ENCODE assay signal across 29 cellular contexts in the genomic region with DNA sequence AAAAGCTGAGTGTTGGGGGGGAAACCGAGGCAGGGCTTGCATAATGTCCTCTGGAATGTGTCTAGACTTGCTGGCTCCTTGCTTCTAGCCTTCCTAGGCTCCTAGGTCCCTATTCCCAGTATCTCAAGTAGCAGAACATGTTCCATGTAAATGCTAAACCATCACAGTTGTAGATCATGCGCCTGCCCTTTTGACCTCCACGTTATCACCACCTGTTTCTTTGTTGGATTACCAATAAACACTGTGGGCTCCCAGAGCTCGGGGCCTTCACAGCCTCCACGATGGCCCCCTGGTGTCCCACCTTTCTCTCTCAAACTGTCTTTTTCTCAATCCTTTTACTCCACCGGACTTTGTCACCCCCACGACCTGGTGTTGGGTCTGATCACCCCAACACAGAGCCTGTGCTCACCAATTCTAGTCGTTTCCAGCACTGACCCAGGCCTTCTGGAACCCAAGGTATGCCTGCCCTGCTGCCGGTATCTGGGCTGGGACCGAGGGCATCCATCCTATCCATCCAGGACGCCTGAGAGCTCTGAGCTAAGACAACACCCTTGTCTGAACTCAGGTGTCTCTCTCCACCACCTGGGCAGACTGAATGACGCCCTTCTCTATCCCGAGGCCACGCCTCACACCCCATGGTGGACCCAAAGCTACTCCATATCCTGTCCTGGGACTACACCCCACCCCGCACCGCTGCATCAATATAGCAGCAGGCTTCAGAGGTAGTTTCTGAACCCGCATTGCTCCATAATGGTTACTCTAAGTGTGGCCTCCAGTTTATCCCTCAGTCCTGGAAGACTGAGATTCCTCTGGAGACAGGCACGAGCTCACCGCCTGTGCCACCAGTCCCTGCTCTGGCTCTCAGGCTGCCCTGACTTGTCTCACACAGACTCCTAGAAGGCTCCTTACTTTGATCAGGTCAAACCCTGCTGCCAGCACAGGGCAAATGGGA. TPM values are rescaled to one million over a fixed set of nuclear protein-coding genes. Genes with fewer than 3 reads are reported as not detected.
DNase-seq lines count a peak whose midpoint lies in the region; ATAC-seq, FAIRE-seq and TF ChIP-seq lines count a peak whose summit lies in the region.
"Had no signal": no experiment of that assay in that cellular context is flagged by ENCODE, and none has a peak within 500 bp of the region (broad histone marks: within the 10 kb centered on the region; RNA-seq: fewer than 3 reads in every experiment).

No MANE protein-coding gene starts in this region.

- H3K4me3 ChIP-seq in DND-41 (ENCODE audit: low read depth in 1 of 2, low read length in 2 of 2), result no peak overlapping the region
- no peak overlapping the region for H3K4me3 ChIP-seq in HepG2 (replicated peaks in 1 of 3; ENCODE audit: insufficient read depth in 1 of 3, low read depth in 2 of 3, low read length in 3 of 3)
- H3K4me3 ChIP-seq: ascending aorta, esophagus muscularis mucosa, heart right ventricle, PC-9, smooth muscle cell had no signal

- no TSS peak for BruUV-seq in HepG2 (replicated peaks; lab: Mats Ljungman, UMichigan)

- peak; percentile 5; the same call in 1 of the 3 replicates for ATAC-seq in DND-41 (ENCODE audit: insufficient read depth, low read depth)
- peak; percentile 53 for ATAC-seq in HepG2
- no peak for ATAC-seq in HG03196 (IDR thresholded peaks at IDR 0.05; ENCODE audit: unreplicated experiment)
- ATAC-seq: activated CD4-positive, CD25-positive, alpha-beta regulatory T cell treated with anti-CD3 and anti-CD28 coated beads, Interleukin-2, amount 50 U/mL, for 24 hours; T-cell had no signal

- H3K27ac ChIP-seq in DND-41 (ENCODE audit: low read length) (no peak overlapping the region), HepG2 (ENCODE audit: extremely low read length, insufficient read depth, low read length) (no peak overlapping the region)
- H3K27ac ChIP-seq: ascending aorta, esophagus muscularis mucosa, heart right ventricle, PC-9 had no signal

- FAIRE-seq in HepG2 (lab: Jason Lieb, UNC), result no peak

- H3K4me1 Mint-ChIP-seq in CD14-positive monocyte, result no peaks in the 10 kb centered on the region
- peaks cover 5% of the 10 kb centered on the region for H3K4me1 Mint-ChIP-seq in progenitor cell of endocrine pancreas (ENCODE audit: low read depth)
- H3K4me1 Mint-ChIP-seq: activated CD4-positive, alpha-beta memory T cell treated with anti-CD3 and anti-CD28 coated beads, Interleukin-2, amount 10 ng/mL, durations not matched to agents 7 days and 5 days; activated naive CD8-positive, alpha-beta T cell treated with anti-CD3 and anti-CD28 coated beads for 36 hours; CD4-positive, CD25-positive, alpha-beta regulatory T cell; T-cell had no signal

- POLR2A ChIA-PET in HepG2 (lab: Yijun Ruan, JAX), result interaction anchor here (0.8 to 2.1 kb wide), 2 partner anchors 64 to 83 kb away, joined by 3 to 4 read pairs; no protein-coding TSS in a partner anchor

- H4K20me1 ChIP-seq in DND-41 (ENCODE audit: insufficient read depth, low read length) (0 out of 2 replicates have a peak, but pooled peaks cover 10% of the 10 kb centered on the region), HepG2 (ENCODE audit: insufficient read depth, low read length) (no peaks in the 10 kb centered on the region)

- H3K9ac ChIP-seq in DND-41 (ENCODE audit: low read depth, low read length) (no peak overlapping the region), HepG2 (ENCODE audit: insufficient read depth, low read depth, low read length) (no peak overlapping the region)

- TF ChIP-seq EP300 in HepG2 (IDR thresholded peaks at IDR 0.05; ENCODE audit: low read depth in 2 of 2, low read length in 2 of 2) (no peak), HepG2 (CRISPR knock-in tag; IDR thresholded peaks at IDR 0.05; ENCODE audit: borderline replicate concordance) (no peak)

- H3K27me3 ChIP-seq in DND-41 (ENCODE audit: insufficient read depth, low read length, poor library complexity), result no peaks in the 10 kb centered on the region
- H3K27me3 ChIP-seq in HepG2 (ENCODE audit: control insufficient read depth in 1 of 2, insufficient read depth in 2 of 2, low read length in 2 of 2), result no peaks in the 10 kb centered on the region
- H3K27me3 ChIP-seq: ascending aorta, esophagus muscularis mucosa, heart right ventricle had no signal

- H3K9me3 ChIP-seq in DND-41 (ENCODE audit: insufficient read depth, low read length, severe bottlenecking), result no peaks in the 10 kb centered on the region
- no peaks in the 10 kb centered on the region for H3K9me3 ChIP-seq in HepG2 (ENCODE audit: low read length)
- H3K9me3 ChIP-seq: ascending aorta, esophagus muscularis mucosa, heart right ventricle had no signal

- H3K4me1 ChIP-seq in DND-41 (ENCODE audit: insufficient read depth, low read length), result peaks cover 2% of the 10 kb centered on the region; the same call in 1 of the 2 replicates
- 0 out of 2 replicates have a peak, but pooled peaks cover 9% of the 10 kb centered on the region for H3K4me1 ChIP-seq in HepG2 (ENCODE audit: insufficient read depth, low read length)
- H3K4me1 ChIP-seq: ascending aorta had no signal

- H3K36me3 ChIP-seq in DND-41 (ENCODE audit: insufficient read depth, low read length), result peaks cover 25% of the 10 kb centered on the region
- H3K36me3 ChIP-seq in HepG2 (replicated peaks in 1 of 2; ENCODE audit: control insufficient read depth in 1 of 2, insufficient read depth in 2 of 2, low read length in 2 of 2), result peaks cover 4 to 21% of the 10 kb centered on the region in 2 experiments; a peak in 4 of 5 replicates

- in situ Hi-C loops in HepG2 (cut with HindIII; ENCODE audit: extremely low pct_ligation_motif_present, low pct_unique_long_range_greater_than_20kb), result no loop called here

- intact Hi-C loops in CD14-positive monocyte (cut with micrococcal nuclease), result no loop called here
- intact Hi-C loops in HepG2 (cut with micrococcal nuclease; ENCODE audit: unreplicated experiment), result no loop called here
- intact Hi-C loops in posterior vena cava (cut with DNase I), result no loop called here

- H3K4me3 Mint-ChIP-seq in CD14-positive monocyte, result no peak overlapping the region
- no peak overlapping the region for H3K4me3 Mint-ChIP-seq in progenitor cell of endocrine pancreas (ENCODE audit: low read depth)
- H3K4me3 Mint-ChIP-seq: activated CD4-positive, alpha-beta memory T cell treated with anti-CD3 and anti-CD28 coated beads, Interleukin-2, amount 10 ng/mL, durations not matched to agents 7 days and 5 days; activated naive CD8-positive, alpha-beta T cell treated with anti-CD3 and anti-CD28 coated beads for 36 hours; CD4-positive, CD25-positive, alpha-beta regulatory T cell; HFFc6; T-cell had no signal

- TF ChIP-seq POLR2A in HepG2 (IDR thresholded peaks at IDR 0.05; ENCODE audit: insufficient read depth in 1 of 2, low read depth in 2 of 2, low read length in 2 of 2), result no peak

- peaks cover 28 to 42% of the 10 kb centered on the region in 2 donors for H3K36me3 Mint-ChIP-seq in CD14-positive monocyte
- H3K36me3 Mint-ChIP-seq in progenitor cell of endocrine pancreas (ENCODE audit: insufficient read depth), result peaks cover 1% of the 10 kb centered on the region
- H3K36me3 Mint-ChIP-seq: activated naive CD8-positive, alpha-beta T cell treated with anti-CD3 and anti-CD28 coated beads for 36 hours had no signal

- no peak for DNase-seq in CD14-positive monocyte (ENCODE audit: low spot score)
- no peak for DNase-seq in DND-41
- DNase-seq in HepG2 (ENCODE audit: low spot score), result no peak
- no peak for DNase-seq in progenitor cell of endocrine pancreas (ENCODE audit: low spot score, unreplicated experiment)
- no peak for DNase-seq in posterior vena cava (ENCODE audit: low spot score)
- no peak for DNase-seq in NCI-H187 treated with DMSO at 0.1 percent for 48 hours (lab: John Stamatoyannopoulos, UW)
- DNase-seq: activated CD4-positive, alpha-beta memory T cell treated with anti-CD3 and anti-CD28 coated beads, Interleukin-2, amount 10 ng/mL, durations not matched to agents 7 days and 5 days; activated effector memory CD4-positive, alpha-beta T cell treated with anti-CD3 and anti-CD28 coated beads, Interleukin-2, amount 50 U/mL, for 16 hours; activated naive CD8-positive, alpha-beta T cell treated with anti-CD3 and anti-CD28 coated beads for 36 hours; activated T-cell treated with anti-CD3 and anti-CD28 coated beads, Interleukin-2, amount 50 U/mL, for 1 hour; CD4-positive, CD25-positive, alpha-beta regulatory T cell; foreskin melanocyte; heart right ventricle; HFFc6; NCI-H1436; NCI-H510A treated with DMSO at 0.1 percent for 48 hours; occipital lobe; PC-9; SIG-M5; stimulated activated CD4-positive, alpha-beta T cell treated with anti-CD3 and anti-CD28 coated beads, Interleukin-2, amount 100 ng/mL, for 24 hours; T-cell had no signal

- H3K9me3 Mint-ChIP-seq in CD14-positive monocyte, result peaks cover 0 to 3% (median 0%) of the 10 kb centered on the region in 7 donors
- H3K9me3 Mint-ChIP-seq in progenitor cell of endocrine pancreas (ENCODE audit: low read depth), result no peaks in the 10 kb centered on the region
- H3K9me3 Mint-ChIP-seq: activated CD4-positive, alpha-beta memory T cell treated with anti-CD3 and anti-CD28 coated beads, Interleukin-2, amount 10 ng/mL, durations not matched to agents 7 days and 5 days; activated naive CD8-positive, alpha-beta T cell treated with anti-CD3 and anti-CD28 coated beads for 36 hours; CD4-positive, CD25-positive, alpha-beta regulatory T cell; HFFc6; T-cell had no signal

- H3K27me3 Mint-ChIP-seq in CD14-positive monocyte (ENCODE audit: low read depth in 3 of 3) (peaks cover 0 to 9% (median under 1%) of the 10 kb centered on the region in 3 donors), progenitor cell of endocrine pancreas (peaks cover 2% of the 10 kb centered on the region)
- H3K27me3 Mint-ChIP-seq: activated naive CD8-positive, alpha-beta T cell treated with anti-CD3 and anti-CD28 coated beads for 36 hours; T-cell had no signal

- no peak overlapping the region for H3K4me2 ChIP-seq in DND-41 (ENCODE audit: insufficient read depth, low read length)
- no peak overlapping the region for H3K4me2 ChIP-seq in HepG2 (ENCODE audit: low read depth, low read length)
- H3K4me2 ChIP-seq: PC-9, smooth muscle cell had no signal

- H3K27ac Mint-ChIP-seq in CD14-positive monocyte (peak overlapping the region in 4 of 7 donors; percentile 6 to 74 (median 31)), progenitor cell of endocrine pancreas (peak overlapping the region; percentile 69)
- H3K27ac Mint-ChIP-seq: activated CD4-positive, alpha-beta memory T cell treated with anti-CD3 and anti-CD28 coated beads, Interleukin-2, amount 10 ng/mL, durations not matched to agents 7 days and 5 days; activated naive CD8-positive, alpha-beta T cell treated with anti-CD3 and anti-CD28 coated beads for 36 hours; HFFc6; T-cell had no signal

- H3K79me2 ChIP-seq in DND-41 (ENCODE audit: insufficient read depth, low read length) (no peaks in the 10 kb centered on the region), HepG2 (ENCODE audit: insufficient read depth, low read length) (no peaks in the 10 kb centered on the region)

- WGBS in HepG2 (ENCODE audit: low lambda C conversion rate), result 76% methylated on average over 19 of the region's 19 CpGs

- CTCF ChIA-PET in HepG2 (lab: Yijun Ruan, JAX; ENCODE audit: low intra/inter-chr PET ratio, low total read pairs), result no interaction called here

- TF ChIP-seq CTCF in CD14-positive monocyte (IDR thresholded peaks at IDR 0.05), result no peak
- no peak for TF ChIP-seq CTCF in DND-41 (IDR thresholded peaks at IDR 0.05; ENCODE audit: borderline replicate concordance, extremely low read depth, low read length, poor library complexity, severe bottlenecking)
- TF ChIP-seq CTCF in HepG2 (CRISPR knock-in tag; IDR thresholded peaks at IDR 0.05), result no peak
- TF ChIP-seq CTCF in progenitor cell of endocrine pancreas (IDR thresholded peaks at IDR 0.05; ENCODE audit: unreplicated experiment), result no peak

- TF ChIP-seq RAD21 in HepG2 (CRISPR knock-in tag; IDR thresholded peaks at IDR 0.05), result no peak

- H2AFZ ChIP-seq in DND-41 (ENCODE audit: low read depth, low read length), result no peak overlapping the region
- no peak overlapping the region for H2AFZ ChIP-seq in HepG2 (ENCODE audit: low read length)
- H2AFZ ChIP-seq: PC-9 had no signal

RNA-seq across cellular contexts. Expression of a gene that starts 9.3 kb away (rescaled TPM):
- not detected for polyA plus RNA-seq in CD14-positive monocyte
- total RNA-seq in HepG2 (2016; rRNA removed; fragmentation: Illumina TruSeq; extraction: Trizol), result 0.04 TPM in 1 of 2 replicates, not detected in the other
- total RNA-seq in HepG2 (2016; cell fraction: cytosol; rRNA removed; fragmentation: Illumina TruSeq; extraction: Trizol; ENCODE audit: low read depth), result not detected in 2 replicates
- 0.06 TPM in 1 of 2 replicates, not detected in the other for total RNA-seq in HepG2 (2016; cell fraction: insoluble cytoplasmic fraction; rRNA removed; fragmentation: Illumina TruSeq; extraction: Trizol)
- total RNA-seq in HepG2 (2016; cell fraction: membrane; rRNA removed; fragmentation: Illumina TruSeq; extraction: Trizol), result 0.09 TPM in 1 of 2 replicates, not detected in the other
- not detected in 2 replicates for total RNA-seq in HepG2 (2016; cell fraction: nucleus; rRNA removed; fragmentation: Illumina TruSeq; extraction: Trizol)
- 0.01 and 0.04 TPM in 2 replicates for polyA plus RNA-seq in HepG2 (2011; rRNA removed)
- 0.04 and 0.05 TPM in 2 replicates for polyA plus RNA-seq in HepG2 (2011; cell fraction: cytosol; rRNA removed)
- polyA plus RNA-seq in HepG2 (2011; cell fraction: nucleus; rRNA removed), result 0.10 TPM in 1 of 2 replicates, not detected in the other
- not detected in 2 replicates for polyA plus RNA-seq in HepG2 (2012)
- not detected in 2 replicates for polyA plus RNA-seq in HepG2 (2016; cell fraction: cytosol; fragmentation: Illumina TruSeq; extraction: Trizol; ENCODE audit: low read depth)
- 0.10 and 0.19 TPM in 2 replicates for polyA plus RNA-seq in HepG2 (2016; cell fraction: insoluble cytoplasmic fraction; fragmentation: Illumina TruSeq; extraction: Trizol; ENCODE audit: low read depth)
- polyA plus RNA-seq in HepG2 (2016; cell fraction: membrane; fragmentation: Illumina TruSeq; extraction: Trizol; ENCODE audit: low read depth), result 0.16 TPM in 1 of 2 replicates, not detected in the other
- polyA plus RNA-seq in HepG2 (2016; cell fraction: nucleus; fragmentation: Illumina TruSeq; extraction: Trizol; ENCODE audit: insufficient read depth, low read depth), result not detected in 2 replicates
- polyA minus RNA-seq in HepG2 (2011; rRNA and poly(A)+ RNA removed; ENCODE audit: low replicate concordance), result not detected in 2 replicates
- not detected in 2 replicates for polyA minus RNA-seq in HepG2 (2011; cell fraction: cytosol; rRNA and poly(A)+ RNA removed)
- polyA minus RNA-seq in HepG2 (2011; cell fraction: nucleus; rRNA and poly(A)+ RNA removed), result 0.12 TPM in 1 of 2 replicates, not detected in the other
- total RNA-seq in progenitor cell of endocrine pancreas, result 0.60 and 0.93 TPM in 2 replicates
- total RNA-seq in posterior vena cava, result under 1 TPM in 1 of 2 donors, not detected in 1; 0.95 TPM
- total RNA-seq: activated CD4-positive, alpha-beta memory T cell treated with anti-CD3 and anti-CD28 coated beads, Interleukin-2, amount 10 ng/mL, durations not matched to agents 7 days and 5 days; ascending aorta; CD4-positive, CD25-positive, alpha-beta regulatory T cell; HFFc6; lung microvascular endothelial cell; PC-9; renal cortical epithelial cell; smooth muscle cell; T-cell; urinary bladder had no signal
- polyA plus RNA-seq: CD4-positive, CD25-positive, alpha-beta regulatory T cell; smooth muscle cell; urinary bladder had no signal

RNA-seq across cellular contexts. Expression of a gene that starts 24.8 kb away (rescaled TPM):
- polyA plus RNA-seq in CD14-positive monocyte (100 to 1,000 TPM; 140 to 166 TPM), HepG2 (2011; rRNA removed) (127 and 147 TPM in 2 replicates)
- total RNA-seq in HepG2 (2016; rRNA removed; fragmentation: Illumina TruSeq; extraction: Trizol) (90.7 and 115 TPM in 2 replicates), progenitor cell of endocrine pancreas (25.4 and 29.8 TPM in 2 replicates), posterior vena cava (10 to 100 TPM; 28.6 to 29.2 TPM)
- total RNA-seq in HepG2 (2016; cell fraction: cytosol; rRNA removed; fragmentation: Illumina TruSeq; extraction: Trizol; ENCODE audit: low read depth), result 57.6 and 70.5 TPM in 2 replicates
- 91.5 and 114 TPM in 2 replicates for total RNA-seq in HepG2 (2016; cell fraction: insoluble cytoplasmic fraction; rRNA removed; fragmentation: Illumina TruSeq; extraction: Trizol)
- 89.7 and 105 TPM in 2 replicates for total RNA-seq in HepG2 (2016; cell fraction: membrane; rRNA removed; fragmentation: Illumina TruSeq; extraction: Trizol)
- 87.1 and 96.7 TPM in 2 replicates for total RNA-seq in HepG2 (2016; cell fraction: nucleus; rRNA removed; fragmentation: Illumina TruSeq; extraction: Trizol)
- 78.9 and 125 TPM in 2 replicates for polyA plus RNA-seq in HepG2 (2011; cell fraction: cytosol; rRNA removed)
- polyA plus RNA-seq in HepG2 (2011; cell fraction: nucleus; rRNA removed), result 56.7 and 94.6 TPM in 2 replicates
- 100 and 109 TPM in 2 replicates for polyA plus RNA-seq in HepG2 (2012)
- 67.5 and 94.2 TPM in 2 replicates for polyA plus RNA-seq in HepG2 (2016; cell fraction: cytosol; fragmentation: Illumina TruSeq; extraction: Trizol; ENCODE audit: low read depth)
- polyA plus RNA-seq in HepG2 (2016; cell fraction: insoluble cytoplasmic fraction; fragmentation: Illumina TruSeq; extraction: Trizol; ENCODE audit: low read depth), result 112 and 116 TPM in 2 replicates
- 96.5 and 108 TPM in 2 replicates for polyA plus RNA-seq in HepG2 (2016; cell fraction: membrane; fragmentation: Illumina TruSeq; extraction: Trizol; ENCODE audit: low read depth)
- polyA plus RNA-seq in HepG2 (2016; cell fraction: nucleus; fragmentation: Illumina TruSeq; extraction: Trizol; ENCODE audit: insufficient read depth, low read depth), result 168 and 175 TPM in 2 replicates
- polyA minus RNA-seq in HepG2 (2011; rRNA and poly(A)+ RNA removed; ENCODE audit: low replicate concordance), result 13.9 and 35.5 TPM in 2 replicates
- polyA minus RNA-seq in HepG2 (2011; cell fraction: cytosol; rRNA and poly(A)+ RNA removed), result 26.1 and 26.7 TPM in 2 replicates
- polyA minus RNA-seq in HepG2 (2011; cell fraction: nucleus; rRNA and poly(A)+ RNA removed), result 65.1 and 95.4 TPM in 2 replicates
